In the genomic region with DNA sequence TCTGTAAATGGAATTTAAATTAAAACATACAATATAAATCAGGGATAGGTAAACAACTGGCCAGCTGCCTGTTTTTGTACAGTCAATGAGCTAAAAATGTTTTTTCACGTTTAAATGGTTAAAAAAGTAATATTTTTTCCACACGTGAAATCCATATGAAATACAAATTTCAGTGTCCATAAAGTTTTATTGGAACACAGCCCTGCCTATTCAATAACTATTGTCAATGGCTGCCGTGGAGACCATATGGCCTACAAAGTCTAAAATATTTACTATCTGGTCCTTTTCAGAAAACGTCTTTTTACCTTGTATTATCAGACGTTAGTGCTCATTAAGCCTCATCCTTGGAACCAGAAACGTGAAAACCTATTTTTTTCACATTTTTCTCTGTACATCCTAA, we compare ENCODE assay signal across 17 cellular contexts. TPM values are rescaled to one million over a fixed set of nuclear protein-coding genes. Genes with fewer than 3 reads are reported as not detected.
A peak's percentile ranks its signal among the peaks of the same experiment; 100 is the strongest.
DNase-seq lines count a peak whose midpoint lies in the region; ATAC-seq and TF ChIP-seq lines count a peak whose summit lies in the region.
"Had no signal": no experiment of that assay in that cellular context is flagged by ENCODE, and none has a peak within 500 bp of the region (broad histone marks: within the 10 kb centered on the region; RNA-seq: fewer than 3 reads in every experiment).

No MANE protein-coding gene starts in this region.

- no peak for DNase-seq in SK-N-SH
- DNase-seq in activated T-helper 1 cell treated with anti-CD3 and anti-CD28 coated beads, Interleukin-12 subunit alpha, Interleukin-12 subunit beta, Interleukin-2, Interleukin-4 antibody, amounts not matched to agents 30 ng/mL and 10 ng/mL and 1 ng/mL, durations not matched to agents 14 hours and 24 hours and 36 hours (ENCODE audit: low spot score), result no peak
- DNase-seq in mesenchymal stem cell, result no peak
- no peak for DNase-seq in sciatic nerve (ENCODE audit: low spot score)
- no peak for DNase-seq in left lung
- DNase-seq in testis, result no peak
- DNase-seq: ACHN, activated T-cell treated with anti-CD3 and anti-CD28 coated beads for 4 hours, kidney glomerular epithelial cell, NCI-H2029, SW 1271 had no signal

- H3K4me3 ChIP-seq in SK-N-SH (ENCODE audit: low read depth in 2 of 2, low read length in 1 of 2) (no peak overlapping the region), mesenchymal stem cell (ENCODE audit: insufficient read depth in 1 of 2, low read depth in 1 of 2, low read length in 2 of 2) (no peak overlapping the region), left lung (no peak overlapping the region), testis (no peak overlapping the region)

- H3K79me1 ChIP-seq in mesenchymal stem cell (replicated peaks; ENCODE audit: low read length, poor library complexity, severe bottlenecking), result peaks cover 4% of the 10 kb centered on the region

- peaks cover 2% of the 10 kb centered on the region for H3K36me3 Mint-ChIP-seq in activated T-helper 1 cell treated with anti-CD3 and anti-CD28 coated beads, Interleukin-12 subunit alpha, Interleukin-12 subunit beta, Interleukin-2, Interleukin-4 antibody, amounts not matched to agents 30 ng/mL and 10 ng/mL and 1 ng/mL, durations not matched to agents 14 hours and 24 hours and 36 hours (ENCODE audit: low read depth)
- H3K36me3 Mint-ChIP-seq in stimulated activated memory B cell treated with anti-CD40 and anti-IgM and Interleukin-4, amounts not matched to agents 10 μg/mL and 1 μg/mL and 100 μg/mL, for 72 hours, result no peaks in the 10 kb centered on the region

- no peak for TF ChIP-seq POLR2A in testis (IDR thresholded peaks at IDR 0.05)

- no peak overlapping the region for H3K18ac ChIP-seq in mesenchymal stem cell (ENCODE audit: low read depth in 1 of 2, low read length in 2 of 2)

- H3K27ac ChIP-seq in SK-N-SH (ENCODE audit: low read depth in 2 of 2, low read length in 1 of 2) (peak overlapping the region in 1 of 2 experiments; percentile 98; a peak in 1 of 4 replicates), mesenchymal stem cell (ENCODE audit: low read length, poor library complexity, severe bottlenecking) (no peak overlapping the region), left lung (no peak overlapping the region), testis (no peak overlapping the region)
- H3K27ac ChIP-seq: neutrophil had no signal

- 92% methylated on average over 6 of the region's 6 CpGs for WGBS in SK-N-SH (ENCODE audit: low lambda C conversion rate)
- 79% methylated on average over 6 of the region's 6 CpGs for WGBS in mesenchymal stem cell
- 67 to 70% methylated on average over 6 of the region's 6 CpGs for WGBS in testis, 2 donors

- no peak overlapping the region for H2AK5ac ChIP-seq in mesenchymal stem cell (ENCODE audit: low read length, severe bottlenecking)

- ATAC-seq in SK-N-SH treated with all-trans-retinoic acid at 6 μM for 48 hours (no peak), sciatic nerve (no peak), left lung (no peak)
- no peak for ATAC-seq in stimulated activated memory B cell treated with anti-CD40 and anti-IgM and Interleukin-4, amounts not matched to agents 10 μg/mL and 1 μg/mL and 100 μg/mL, for 72 hours

- peaks cover 18% of the 10 kb centered on the region for H3K27me3 Mint-ChIP-seq in activated T-helper 1 cell treated with anti-CD3 and anti-CD28 coated beads, Interleukin-12 subunit alpha, Interleukin-12 subunit beta, Interleukin-2, Interleukin-4 antibody, amounts not matched to agents 30 ng/mL and 10 ng/mL and 1 ng/mL, durations not matched to agents 14 hours and 24 hours and 36 hours (ENCODE audit: insufficient read depth)
- H3K27me3 Mint-ChIP-seq in stimulated activated memory B cell treated with anti-CD40 and anti-IgM and Interleukin-4, amounts not matched to agents 10 μg/mL and 1 μg/mL and 100 μg/mL, for 72 hours, result peaks cover 7% of the 10 kb centered on the region

- no peak overlapping the region for H3K4ac ChIP-seq in mesenchymal stem cell (ENCODE audit: low read depth in 1 of 2, low read length in 2 of 2)

- no peak overlapping the region for H3K23ac ChIP-seq in mesenchymal stem cell (ENCODE audit: low read length in 2 of 2)

- intact Hi-C loops in activated T-helper 1 cell treated with anti-CD3 and anti-CD28 coated beads, Interleukin-12 subunit alpha, Interleukin-12 subunit beta, Interleukin-2, Interleukin-4 antibody, amounts not matched to agents 30 ng/mL and 10 ng/mL and 1 ng/mL, durations not matched to agents 14 hours and 24 hours and 36 hours (cut with micrococcal nuclease), result loop anchor here (5.0 kb wide), 2 partner anchors 203 to 1338 kb away; partner anchors contain the start of genes EHBP1 and UGP2
- intact Hi-C loops in sciatic nerve (cut with DNase I), result no loop called here
- intact Hi-C loops in left lung (cut with DNase I), result no loop called here
- intact Hi-C loops in testis (cut with DNase I; ENCODE audit: low total_unique reads), result no loop called here

- POLR2A ChIA-PET in SK-N-SH (lab: Yijun Ruan, JAX), result interaction anchor here (0.6 kb wide), 1 partner anchor 9 kb away, joined by 3 read pairs; no protein-coding TSS in a partner anchor

- H3K14ac ChIP-seq in mesenchymal stem cell (ENCODE audit: low read length in 2 of 2), result no peak overlapping the region

- H3K27ac Mint-ChIP-seq in activated T-helper 1 cell treated with anti-CD3 and anti-CD28 coated beads, Interleukin-12 subunit alpha, Interleukin-12 subunit beta, Interleukin-2, Interleukin-4 antibody, amounts not matched to agents 30 ng/mL and 10 ng/mL and 1 ng/mL, durations not matched to agents 14 hours and 24 hours and 36 hours, result no peak overlapping the region
- H3K27ac Mint-ChIP-seq in stimulated activated memory B cell treated with anti-CD40 and anti-IgM and Interleukin-4, amounts not matched to agents 10 μg/mL and 1 μg/mL and 100 μg/mL, for 72 hours, result peak overlapping the region; percentile 57

- no peak overlapping the region for H2BK12ac ChIP-seq in mesenchymal stem cell (ENCODE audit: low read length in 2 of 2)

- no peak for TF ChIP-seq EP300 in SK-N-SH (IDR thresholded peaks at IDR 0.05; ENCODE audit: borderline replicate concordance in 1 of 2, low read depth in 1 of 2, low read length in 1 of 2)

- CTCF ChIA-PET in SK-N-SH (lab: Yijun Ruan, JAX), result interaction anchor here (1.0 to 1.8 kb wide), 5 partner anchors 10 to 283 kb away, joined by 3 to 7 read pairs (median 3); no protein-coding TSS in a partner anchor

- H3K9me2 ChIP-seq in SK-N-SH, result no peaks in the 10 kb centered on the region

- H2AFZ ChIP-seq in SK-N-SH (ENCODE audit: low read depth), result peak overlapping the region; percentile 93
- no peak overlapping the region for H2AFZ ChIP-seq in mesenchymal stem cell (ENCODE audit: low read depth, low read length)

- peaks cover 0 to 2% of the 10 kb centered on the region in 2 experiments for H3K36me3 ChIP-seq in SK-N-SH (replicated peaks in 1 of 2; ENCODE audit: control insufficient read depth in 1 of 2, insufficient read depth in 2 of 2, low read length in 1 of 2)
- H3K36me3 ChIP-seq in mesenchymal stem cell (ENCODE audit: control insufficient read depth in 1 of 2, insufficient read depth in 2 of 2, low read depth in 1 of 2, low read length in 2 of 2), result peaks cover 0 to 24% of the 10 kb centered on the region in 2 experiments
- no peaks in the 10 kb centered on the region for H3K36me3 ChIP-seq in left lung
- no peaks in the 10 kb centered on the region for H3K36me3 ChIP-seq in testis (ENCODE audit: low read depth, missing control alignments)
- H3K36me3 ChIP-seq: ascending aorta, HAP-1, neutrophil had no signal

- peak overlapping the region; percentile 78 for H3K4me3 Mint-ChIP-seq in activated T-helper 1 cell treated with anti-CD3 and anti-CD28 coated beads, Interleukin-12 subunit alpha, Interleukin-12 subunit beta, Interleukin-2, Interleukin-4 antibody, amounts not matched to agents 30 ng/mL and 10 ng/mL and 1 ng/mL, durations not matched to agents 14 hours and 24 hours and 36 hours
- H3K4me3 Mint-ChIP-seq in stimulated activated memory B cell treated with anti-CD40 and anti-IgM and Interleukin-4, amounts not matched to agents 10 μg/mL and 1 μg/mL and 100 μg/mL, for 72 hours, result no peak overlapping the region

- H4K91ac ChIP-seq in mesenchymal stem cell (ENCODE audit: low read length), result no peak overlapping the region

- H3K9ac ChIP-seq in SK-N-SH (no peak overlapping the region), mesenchymal stem cell (ENCODE audit: low read length) (peak overlapping the region; percentile 93)

- no peaks in the 10 kb centered on the region for H4K20me1 ChIP-seq in SK-N-SH (ENCODE audit: insufficient read depth)

- no peak overlapping the region for H4K8ac ChIP-seq in mesenchymal stem cell (ENCODE audit: low read length)

- no peaks in the 10 kb centered on the region for H3K27me3 ChIP-seq in SK-N-SH (ENCODE audit: insufficient read depth)
- H3K27me3 ChIP-seq in mesenchymal stem cell (ENCODE audit: control insufficient read depth in 1 of 2, insufficient read depth in 1 of 2, low read length in 2 of 2), result no peaks in the 10 kb centered on the region
- H3K27me3 ChIP-seq in left lung, result no peaks in the 10 kb centered on the region
- no peaks in the 10 kb centered on the region for H3K27me3 ChIP-seq in testis
- H3K27me3 ChIP-seq: ascending aorta, neutrophil, tibial nerve had no signal

- no peak overlapping the region for H2BK15ac ChIP-seq in mesenchymal stem cell (ENCODE audit: low read depth, poor library complexity, severe bottlenecking)

- H3K4me1 Mint-ChIP-seq in activated T-helper 1 cell treated with anti-CD3 and anti-CD28 coated beads, Interleukin-12 subunit alpha, Interleukin-12 subunit beta, Interleukin-2, Interleukin-4 antibody, amounts not matched to agents 30 ng/mL and 10 ng/mL and 1 ng/mL, durations not matched to agents 14 hours and 24 hours and 36 hours (ENCODE audit: low read depth), result peaks cover 11% of the 10 kb centered on the region
- peaks cover 8% of the 10 kb centered on the region for H3K4me1 Mint-ChIP-seq in stimulated activated memory B cell treated with anti-CD40 and anti-IgM and Interleukin-4, amounts not matched to agents 10 μg/mL and 1 μg/mL and 100 μg/mL, for 72 hours

- H2BK5ac ChIP-seq in mesenchymal stem cell (ENCODE audit: low read depth, low read length, poor library complexity, severe bottlenecking), result no peak overlapping the region

- H2BK120ac ChIP-seq in mesenchymal stem cell (ENCODE audit: low read depth, low read length), result no peak overlapping the region

- H3F3A ChIP-seq in SK-N-SH (replicated peaks; ENCODE audit: insufficient read depth), result peaks cover 28% of the 10 kb centered on the region

- peaks cover 0 to 9% of the 10 kb centered on the region in 2 experiments; a peak in 2 of 4 replicates for H3K4me1 ChIP-seq in SK-N-SH (ENCODE audit: control insufficient read depth in 1 of 2, insufficient read depth in 2 of 2, low read depth in 1 of 2, low read length in 1 of 2)
- H3K4me1 ChIP-seq in mesenchymal stem cell (ENCODE audit: control insufficient read depth, insufficient read depth, low read depth, low read length), result no peaks in the 10 kb centered on the region
- H3K4me1 ChIP-seq in left lung, result peaks cover 0 to 6% of the 10 kb centered on the region in 2 donors
- H3K4me1 ChIP-seq in testis, result no peaks in the 10 kb centered on the region

- H3K4me2 ChIP-seq in SK-N-SH (no peak overlapping the region), mesenchymal stem cell (ENCODE audit: low read length, poor library complexity, severe bottlenecking) (no peak overlapping the region)

- no peaks in the 10 kb centered on the region for H3K9me3 Mint-ChIP-seq in activated T-helper 1 cell treated with anti-CD3 and anti-CD28 coated beads, Interleukin-12 subunit alpha, Interleukin-12 subunit beta, Interleukin-2, Interleukin-4 antibody, amounts not matched to agents 30 ng/mL and 10 ng/mL and 1 ng/mL, durations not matched to agents 14 hours and 24 hours and 36 hours
- no peaks in the 10 kb centered on the region for H3K9me3 Mint-ChIP-seq in stimulated activated memory B cell treated with anti-CD40 and anti-IgM and Interleukin-4, amounts not matched to agents 10 μg/mL and 1 μg/mL and 100 μg/mL, for 72 hours

- no peaks in the 10 kb centered on the region for H3K79me2 ChIP-seq in SK-N-SH (ENCODE audit: insufficient read depth)

- TF ChIP-seq CTCF in SK-N-SH (IDR thresholded peaks at IDR 0.05) (no peak), left lung (IDR thresholded peaks at IDR 0.05) (no peak), testis (IDR thresholded peaks at IDR 0.05) (no peak)

- H3K9me3 ChIP-seq in SK-N-SH, result no peaks in the 10 kb centered on the region
- no peaks in the 10 kb centered on the region for H3K9me3 ChIP-seq in mesenchymal stem cell (ENCODE audit: control insufficient read depth, low read length)
- no peaks in the 10 kb centered on the region for H3K9me3 ChIP-seq in left lung
- H3K9me3 ChIP-seq in testis, result no peaks in the 10 kb centered on the region
- H3K9me3 ChIP-seq: ascending aorta, HAP-1, neutrophil, tibial nerve had no signal

- no peak for TF ChIP-seq RAD21 in SK-N-SH (IDR thresholded peaks at IDR 0.05; ENCODE audit: low read length)

RNA-seq across cellular contexts. Expression of gene TMEM17, which starts 1.3 kb away (rescaled TPM):
- polyA plus RNA-seq in SK-N-SH (2012; rRNA removed), result 5.5 and 8.6 TPM in 2 replicates
- polyA plus RNA-seq in SK-N-SH (2012; cell fraction: cytosol; rRNA removed), result 8.2 and 9.5 TPM in 2 replicates
- 3.7 and 8.5 TPM in 2 replicates for polyA plus RNA-seq in SK-N-SH (2012; cell fraction: nucleus; rRNA removed)
- total RNA-seq in activated T-helper 1 cell treated with anti-CD3 and anti-CD28 coated beads, Interleukin-12 subunit alpha, Interleukin-12 subunit beta, Interleukin-2, Interleukin-4 antibody, amounts not matched to agents 30 ng/mL and 10 ng/mL and 1 ng/mL, durations not matched to agents 14 hours and 24 hours and 36 hours, result 0.15 and 0.23 TPM in 2 replicates
- 2.8 TPM for polyA plus RNA-seq in mesenchymal stem cell (2013, experiment 1 of 2)
- 2.8 TPM for polyA plus RNA-seq in mesenchymal stem cell (2013, experiment 2 of 2)
- 4.9 TPM for total RNA-seq in sciatic nerve
- 1 to 10 TPM; 1.8 to 2.7 TPM for total RNA-seq in left lung
- 1 to 10 TPM; 6.6 to 6.7 TPM for total RNA-seq in testis
- polyA plus RNA-seq in testis (ENCODE audit: insufficient read depth, low read depth, low replicate concordance), result 7.8 TPM
- total RNA-seq: ascending aorta had no signal
